ENCODE assay signal across 2 cellular contexts in the genomic region with DNA sequence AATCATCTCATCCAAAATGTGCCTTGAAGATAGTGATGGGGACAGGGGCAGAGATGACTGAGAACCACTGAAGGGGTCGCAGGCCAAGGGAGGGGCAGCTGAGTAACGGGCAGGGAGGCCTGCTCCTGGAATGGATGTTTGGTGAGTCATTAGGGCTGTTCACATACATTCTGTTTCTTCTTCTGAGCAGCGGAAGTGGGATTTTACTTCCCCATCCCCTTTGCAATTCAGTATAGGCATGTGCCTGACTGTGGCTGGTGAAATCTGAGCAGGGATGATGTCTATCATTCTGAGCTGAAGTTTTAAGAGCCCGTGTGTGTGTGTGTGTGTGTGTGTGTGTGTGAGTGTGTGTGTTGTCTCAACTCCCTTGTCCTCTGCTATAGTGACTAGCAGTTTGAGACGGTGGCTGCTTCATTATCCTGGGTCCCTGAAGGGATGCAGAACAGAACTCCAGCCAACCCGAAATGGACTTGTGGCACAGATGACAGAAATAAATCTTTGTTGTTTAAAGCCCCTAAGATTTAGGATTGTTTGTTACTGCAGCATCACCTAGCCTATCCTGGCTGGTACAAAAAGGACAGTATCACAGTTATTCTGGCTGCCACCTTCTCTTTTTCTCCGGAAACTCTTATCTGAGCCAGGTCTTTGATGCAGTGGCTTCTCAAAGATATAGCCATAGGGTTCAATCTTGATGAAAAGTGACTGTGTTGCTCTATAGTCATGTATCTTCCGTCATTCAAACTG.
A peak's percentile ranks its signal among the peaks of the same experiment; 100 is the strongest.
TF ChIP-seq lines count a peak whose summit lies in the region.

No MANE protein-coding gene starts in this region.

TF ChIP-seq in K562, 482 proteins besides CTCF, POLR2A, EP300 and RAD21 (continued from another document):
- TF ChIP-seq, protein P1, sequence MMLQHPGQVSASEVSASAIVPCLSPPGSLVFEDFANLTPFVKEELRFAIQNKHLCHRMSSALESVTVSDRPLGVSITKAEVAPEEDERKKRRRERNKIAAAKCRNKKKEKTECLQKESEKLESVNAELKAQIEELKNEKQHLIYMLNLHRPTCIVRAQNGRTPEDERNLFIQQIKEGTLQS (IDR thresholded peaks at IDR 0.05), result 0 out of 2 replicates have a peak, but pooled peaks have one; percentile 9
- TF ChIP-seq, protein P1 (CRISPR knock-in tag; conservative IDR thresholded peaks at IDR 0.05), result no peak
- TF ChIP-seq SPI1 (IDR thresholded peaks at IDR 0.05; ENCODE audit: borderline replicate concordance, low read depth, low read length), result peak; percentile 21; the same call in 1 of the 2 replicates
- TF ChIP-seq, protein P2, sequence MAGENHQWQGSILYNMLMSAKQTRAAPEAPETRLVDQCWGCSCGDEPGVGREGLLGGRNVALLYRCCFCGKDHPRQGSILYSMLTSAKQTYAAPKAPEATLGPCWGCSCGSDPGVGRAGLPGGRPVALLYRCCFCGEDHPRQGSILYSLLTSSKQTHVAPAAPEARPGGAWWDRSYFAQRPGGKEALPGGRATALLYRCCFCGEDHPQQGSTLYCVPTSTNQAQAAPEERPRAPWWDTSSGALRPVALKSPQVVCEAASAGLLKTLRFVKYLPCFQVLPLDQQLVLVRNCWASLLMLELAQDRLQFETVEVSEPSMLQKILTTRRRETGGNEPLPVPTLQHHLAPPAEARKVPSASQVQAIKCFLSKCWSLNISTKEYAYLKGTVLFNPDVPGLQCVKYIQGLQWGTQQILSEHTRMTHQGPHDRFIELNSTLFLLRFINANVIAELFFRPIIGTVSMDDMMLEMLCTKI (IDR thresholded peaks at IDR 0.05; ENCODE audit: partially characterized antibody), result no peak
- TF ChIP-seq, protein P3, sequence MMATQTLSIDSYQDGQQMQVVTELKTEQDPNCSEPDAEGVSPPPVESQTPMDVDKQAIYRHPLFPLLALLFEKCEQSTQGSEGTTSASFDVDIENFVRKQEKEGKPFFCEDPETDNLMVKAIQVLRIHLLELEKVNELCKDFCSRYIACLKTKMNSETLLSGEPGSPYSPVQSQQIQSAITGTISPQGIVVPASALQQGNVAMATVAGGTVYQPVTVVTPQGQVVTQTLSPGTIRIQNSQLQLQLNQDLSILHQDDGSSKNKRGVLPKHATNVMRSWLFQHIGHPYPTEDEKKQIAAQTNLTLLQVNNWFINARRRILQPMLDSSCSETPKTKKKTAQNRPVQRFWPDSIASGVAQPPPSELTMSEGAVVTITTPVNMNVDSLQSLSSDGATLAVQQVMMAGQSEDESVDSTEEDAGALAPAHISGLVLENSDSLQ (IDR thresholded peaks at IDR 0.05), result peak; percentile 33; the same call in 1 of the 2 replicates
- TF ChIP-seq RHOXF2B (CRISPR knock-in tag; conservative IDR thresholded peaks at IDR 0.05), result no peak

TF ChIP-seq in HEK293T, 16 proteins besides CTCF, POLR2A, EP300 and RAD21 (continued from another document):
- TF ChIP-seq, protein P3 (IDR thresholded peaks at IDR 0.05), result no peak
- TF ChIP-seq BHLHE40 (IDR thresholded peaks at IDR 0.05; ENCODE audit: borderline replicate concordance), result no peak
- no peak for TF ChIP-seq TARDBP (IDR thresholded peaks at IDR 0.05)
- TF ChIP-seq NFRKB (IDR thresholded peaks at IDR 0.05), result no peak
- no peak for TF ChIP-seq ARNT (IDR thresholded peaks at IDR 0.05)
- TF ChIP-seq FOXA1 (IDR thresholded peaks at IDR 0.05), result no peak
- no peak for TF ChIP-seq CTBP1 (IDR thresholded peaks at IDR 0.05; ENCODE audit: borderline replicate concordance)
- TF ChIP-seq FOXM1 (IDR thresholded peaks at IDR 0.05; ENCODE audit: borderline replicate concordance), result no peak
- no peak for TF ChIP-seq FOXK2 (IDR thresholded peaks at IDR 0.05)
- no peak for TF ChIP-seq SP1 (IDR thresholded peaks at IDR 0.05)
- TF ChIP-seq L3MBTL2 (conservative IDR thresholded peaks at IDR 0.05), result no peak
